ENCODE assay signal across 29 cellular contexts in the genomic region with DNA sequence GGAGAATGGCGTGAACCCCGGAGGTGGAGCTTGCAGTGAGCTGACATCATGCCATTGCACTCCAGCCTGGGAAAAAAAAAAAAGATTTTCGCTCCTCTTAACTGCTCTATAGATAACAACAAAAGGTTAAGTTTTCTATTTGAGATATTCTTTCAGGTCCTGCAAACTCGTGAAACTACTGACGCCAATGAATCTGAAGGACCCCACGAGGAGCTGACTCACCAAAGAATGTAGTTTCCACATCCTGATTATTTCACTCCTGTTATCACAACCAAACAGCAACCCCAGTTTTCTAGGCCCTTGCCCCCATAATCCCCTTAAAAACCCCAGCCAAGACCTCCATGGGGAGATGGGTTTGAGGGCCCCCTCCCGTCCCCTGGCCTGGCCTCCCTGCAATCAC. TPM values are rescaled to one million over a fixed set of nuclear protein-coding genes. Genes with fewer than 3 reads are reported as not detected.
DNase-seq lines count a peak whose midpoint lies in the region; FAIRE-seq and TF ChIP-seq lines count a peak whose summit lies in the region.
"Had no signal": no experiment of that assay in that cellular context is flagged by ENCODE, and none has a peak within 500 bp of the region (broad histone marks: within the 10 kb centered on the region; RNA-seq: fewer than 3 reads in every experiment).

No MANE protein-coding gene starts in this region.

- H3K36me3 Mint-ChIP-seq in astrocyte (ENCODE audit: low read depth, unreplicated experiment): peaks cover 1% of the 10 kb centered on the region
- H3K36me3 Mint-ChIP-seq: CD4-positive, CD25-positive, alpha-beta regulatory T cell had no signal

- peaks cover 24% of the 10 kb centered on the region for H3K4me1 Mint-ChIP-seq in astrocyte (ENCODE audit: low read depth, unreplicated experiment)

- no peaks in the 10 kb centered on the region for H3K4me1 ChIP-seq in astrocyte (ENCODE audit: insufficient read depth, low read length)
- H3K4me1 ChIP-seq in thyroid gland: peaks cover 15 to 20% of the 10 kb centered on the region in 2 donors
- H3K4me1 ChIP-seq in mesenchymal stem cell (ENCODE audit: control insufficient read depth, insufficient read depth, low read depth, low read length): no peaks in the 10 kb centered on the region

- H3K9me3 ChIP-seq in astrocyte (ENCODE audit: insufficient read depth, low read depth, low read length) (no peaks in the 10 kb centered on the region), thyroid gland (no peaks in the 10 kb centered on the region), mesenchymal stem cell (ENCODE audit: control insufficient read depth, low read length) (no peaks in the 10 kb centered on the region)
- H3K9me3 ChIP-seq: A549, SK-N-SH had no signal

- H2AFZ ChIP-seq in astrocyte (ENCODE audit: low read depth, low read length) (no peak overlapping the region), mesenchymal stem cell (ENCODE audit: low read depth, low read length) (no peak overlapping the region)
- H2AFZ ChIP-seq: PC-9 had no signal

- H2BK12ac ChIP-seq in mesenchymal stem cell (ENCODE audit: low read length in 2 of 2): no peak overlapping the region

- H2BK5ac ChIP-seq in mesenchymal stem cell (ENCODE audit: low read depth, low read length, poor library complexity, severe bottlenecking): no peak overlapping the region

- TF ChIP-seq CTCF in astrocyte (IDR thresholded peaks at IDR 0.05; ENCODE audit: insufficient read depth, low read depth, low read length) (no peak), thyroid gland (IDR thresholded peaks at IDR 0.05) (no peak), GM10248 (IDR thresholded peaks at IDR 0.05; ENCODE audit: control extremely low read depth, extremely low read depth, low read depth, missing control alignments) (no peak)

- H3K27ac ChIP-seq in astrocyte (ENCODE audit: low read depth, low read length) (no peak overlapping the region), thyroid gland (peak overlapping the region in 2 of 3 donors; percentile 38 to 47), mesenchymal stem cell (ENCODE audit: low read length, poor library complexity, severe bottlenecking) (no peak overlapping the region)
- H3K27ac ChIP-seq: A549, PC-9 had no signal

- no peak overlapping the region for H4K91ac ChIP-seq in mesenchymal stem cell (ENCODE audit: low read length)

- H3K9me3 Mint-ChIP-seq in astrocyte (ENCODE audit: unreplicated experiment): peaks cover 7% of the 10 kb centered on the region
- H3K9me3 Mint-ChIP-seq: CD4-positive, CD25-positive, alpha-beta regulatory T cell had no signal

- H3K36me3 ChIP-seq in astrocyte (ENCODE audit: insufficient read depth, low read length): no peaks in the 10 kb centered on the region
- no peaks in the 10 kb centered on the region for H3K36me3 ChIP-seq in thyroid gland
- H3K36me3 ChIP-seq in mesenchymal stem cell (ENCODE audit: control insufficient read depth in 1 of 2, insufficient read depth in 2 of 2, low read depth in 1 of 2, low read length in 2 of 2): no peaks in the 10 kb centered on the region

- H3K9ac ChIP-seq in astrocyte (ENCODE audit: low read length) (no peak overlapping the region), mesenchymal stem cell (ENCODE audit: low read length) (no peak overlapping the region)
- H3K9ac ChIP-seq: SK-N-SH had no signal

- H3K23ac ChIP-seq in mesenchymal stem cell (ENCODE audit: low read length in 2 of 2): no peak overlapping the region

- WGBS in thyroid gland, 2 donors: 61 to 75% methylated on average over 7 of the region's 7 CpGs
- 53% methylated on average over 7 of the region's 7 CpGs for WGBS in mesenchymal stem cell

- no peak overlapping the region for H4K8ac ChIP-seq in mesenchymal stem cell (ENCODE audit: low read length)

- no peak overlapping the region for H3K4ac ChIP-seq in mesenchymal stem cell (ENCODE audit: low read depth in 1 of 2, low read length in 2 of 2)

- DNase-seq in HT1080 (ENCODE audit: low read depth) (peak; percentile 56), astrocyte (ENCODE audit: low read depth) (peak; percentile 45), foreskin melanocyte (peak; percentile 24), thyroid gland (peak; percentile 29 to 41), hippocampal formation (lab: John Stamatoyannopoulos, UW) (no peak), GM10248 (ENCODE audit: extremely low spot score) (no peak), mesenchymal stem cell (no peak)
- DNase-seq in activated CD4-positive, CD25-positive, alpha-beta regulatory T cell treated with anti-CD3 and anti-CD28 coated beads, Interleukin-2, amount 50 U/mL, for 72 hours: no peak
- DNase-seq: CD4-positive, CD25-positive, alpha-beta regulatory T cell; COR-L47; DMS 273 treated with DMSO at 0.1 percent for 48 hours; DND-41; KBM-7; NCI-H1092 treated with DMSO at 0.1 percent for 48 hours; NCI-H146; NCI-H2029; NCI-H2227 treated with DMSO at 0.1 percent for 48 hours; NCI-H510A treated with DMSO at 0.1 percent for 48 hours; NCI-H748 treated with DMSO at 0.1 percent for 48 hours; PC-9; RPMI8226; SHP77; SK-N-SH had no signal

- H2BK120ac ChIP-seq in mesenchymal stem cell (ENCODE audit: low read depth, low read length): no peak overlapping the region

- H3K14ac ChIP-seq in mesenchymal stem cell (ENCODE audit: low read length in 2 of 2): no peak overlapping the region

- peak overlapping the region; percentile 50 for H3K27ac Mint-ChIP-seq in astrocyte (ENCODE audit: unreplicated experiment)
- H3K27ac Mint-ChIP-seq: CD4-positive, CD25-positive, alpha-beta regulatory T cell had no signal

- H3K27me3 Mint-ChIP-seq in astrocyte (ENCODE audit: low read depth, unreplicated experiment): peaks cover 6% of the 10 kb centered on the region

- no peaks in the 10 kb centered on the region for H3K79me2 ChIP-seq in astrocyte (ENCODE audit: insufficient read depth, low read length)

- no peaks in the 10 kb centered on the region for H4K20me1 ChIP-seq in astrocyte (ENCODE audit: insufficient read depth, low read length)

- FAIRE-seq in astrocyte (lab: Jason Lieb, UNC): no peak
- FAIRE-seq: A549, GM18507, H1, HepG2 had no signal

- no peak overlapping the region for H3K4me3 ChIP-seq in astrocyte (ENCODE audit: insufficient read depth, low read depth, low read length)
- H3K4me3 ChIP-seq in thyroid gland (replicated peaks in 1 of 3): no peak overlapping the region
- H3K4me3 ChIP-seq in mesenchymal stem cell (ENCODE audit: insufficient read depth in 1 of 2, low read depth in 1 of 2, low read length in 2 of 2): no peak overlapping the region
- H3K4me3 ChIP-seq: A549, PC-9 had no signal

- intact Hi-C loops in thyroid gland (cut with DNase I): loop anchor here (10.0 kb wide), 1 partner anchor 478 kb away; no protein-coding TSS in a partner anchor

- H3K4me3 Mint-ChIP-seq in astrocyte (ENCODE audit: unreplicated experiment): no peak overlapping the region
- H3K4me3 Mint-ChIP-seq: CD4-positive, CD25-positive, alpha-beta regulatory T cell had no signal

- H3K18ac ChIP-seq in mesenchymal stem cell (ENCODE audit: low read depth in 1 of 2, low read length in 2 of 2): no peak overlapping the region

- H3K27me3 ChIP-seq in astrocyte (ENCODE audit: insufficient read depth, low read length) (peaks cover 4% of the 10 kb centered on the region), thyroid gland (no peaks in the 10 kb centered on the region), mesenchymal stem cell (ENCODE audit: control insufficient read depth in 1 of 2, insufficient read depth in 1 of 2, low read length in 2 of 2) (peaks cover 12 to 30% of the 10 kb centered on the region in 2 experiments)

- CTCF ChIA-PET in GM10248 (lab: Yijun Ruan, JAX): interaction anchor here (2.0 to 9.4 kb wide), 2 partner anchors 14 to 626 kb away, joined by 13 to 217 read pairs; no protein-coding TSS in a partner anchor

- POLR2A ChIA-PET in GM10248 (lab: Yijun Ruan, JAX): no interaction called here

- H3K4me2 ChIP-seq in astrocyte (ENCODE audit: low read length): no peak overlapping the region
- H3K4me2 ChIP-seq in mesenchymal stem cell (ENCODE audit: low read length, poor library complexity, severe bottlenecking): no peak overlapping the region
- H3K4me2 ChIP-seq: A549, PC-9, SK-N-SH had no signal

- no peaks in the 10 kb centered on the region for H3K79me1 ChIP-seq in mesenchymal stem cell (replicated peaks; ENCODE audit: low read length, poor library complexity, severe bottlenecking)

- no peak for TF ChIP-seq POLR2A in thyroid gland (IDR thresholded peaks at IDR 0.05)

- H2BK15ac ChIP-seq in mesenchymal stem cell (ENCODE audit: low read depth, poor library complexity, severe bottlenecking): no peak overlapping the region

- no peak overlapping the region for H2AK5ac ChIP-seq in mesenchymal stem cell (ENCODE audit: low read length, severe bottlenecking)

RNA-seq across cellular contexts. Expression of a gene that starts 58.7 kb away (rescaled TPM):
- total RNA-seq in HT1080 (2014; rRNA removed; shearing (Covaris generic)): not detected in 2 replicates
- not detected in 2 replicates for polyA plus RNA-seq in HT1080 (2015; cell fraction: cytosol; rRNA removed)
- polyA plus RNA-seq in HT1080 (2015; cell fraction: nucleus; rRNA removed): not detected in 2 replicates
- total RNA-seq in astrocyte (not detected in 2 replicates), thyroid gland (not detected)
- not detected for polyA plus RNA-seq in mesenchymal stem cell (2013, experiment 1 of 2)
- polyA plus RNA-seq in mesenchymal stem cell (2013, experiment 2 of 2): not detected
- total RNA-seq: CD4-positive, CD25-positive, alpha-beta regulatory T cell; G401; H1; HepG2; PC-9 had no signal
- polyA plus RNA-seq: A549; BJ; CD4-positive, CD25-positive, alpha-beta regulatory T cell; H1; HepG2; SK-N-SH had no signal

Comparison
In these comparisons a context has a peak if more than half of its experiments do, and no peak if none do; other contexts are left out.
1. DNase-seq: peak in HT1080 (single experiment), astrocyte (single experiment), foreskin melanocyte (single experiment) and thyroid gland (2 of 2); none in hippocampal formation (0 of 2), GM10248 (single experiment), activated CD4-positive, CD25-positive, alpha-beta regulatory T cell treated with anti-CD3 and anti-CD28 coated beads, Interleukin-2, amount 50 U/mL, for 72 hours (single experiment) and mesenchymal stem cell (single experiment).
2. H3K27ac ChIP-seq: peak in thyroid gland (2 of 3); none in astrocyte (single experiment) and mesenchymal stem cell (single experiment).